In genomic region chr9:38263534-38263933, GRCh38 we compare ENCODE assay signal across 10 cellular contexts.
DNase-seq lines count a peak whose midpoint lies in the region; ATAC-seq, FAIRE-seq and TF ChIP-seq lines count a peak whose summit lies in the region.
"Had no signal": no experiment of that assay in that cellular context is flagged by ENCODE, and none has a peak within 500 bp of the region (broad histone marks: within the 10 kb centered on the region; RNA-seq: fewer than 3 reads in every experiment).

No MANE protein-coding gene starts in this region.

- FAIRE-seq in HTR-8/SVneo (lab: Jason Lieb, UNC), result no peak

- no peak overlapping the region for H3K27ac ChIP-seq in left lung

- H3K9me3 ChIP-seq in adipocyte (ENCODE audit: control insufficient read depth, low read length) (peaks cover 27% of the 10 kb centered on the region), left lung (peaks cover 0 to 22% of the 10 kb centered on the region in 2 donors)

- peak; percentile 21 for ATAC-seq in left lung
- no peak for ATAC-seq in HG03442 (IDR thresholded peaks at IDR 0.05; ENCODE audit: unreplicated experiment)
- no peak for ATAC-seq in esophagus mucosa

- H3K4me1 ChIP-seq in adipocyte (ENCODE audit: control insufficient read depth, insufficient read depth, low read length) (no peaks in the 10 kb centered on the region), left lung (no peaks in the 10 kb centered on the region)

- no peak overlapping the region for H3K27ac Mint-ChIP-seq in activated naive CD8-positive, alpha-beta T cell treated with anti-CD3 and anti-CD28 coated beads for 36 hours
- H3K27ac Mint-ChIP-seq: dendritic cell treated with granulocyte-macrophage colony-stimulating factor and Interleukin-4, amounts not matched to agents 40 ng/mL and 50 ng/mL, for 4 days had no signal

- H3K4me3 ChIP-seq in adipocyte (ENCODE audit: low read length), result no peak overlapping the region
- no peak overlapping the region for H3K4me3 ChIP-seq in left lung

- peak; percentile 22 for DNase-seq in DMS114 treated with DMSO at 0.1 percent for 48 hours (lab: John Stamatoyannopoulos, UW; ENCODE audit: unreplicated experiment)
- peak; percentile 5 for DNase-seq in HTR-8/SVneo (ENCODE audit: insufficient read length, low spot score)
- peak; percentile 48 for DNase-seq in adipocyte (ENCODE audit: low read depth)
- DNase-seq in left lung, result no peak
- no peak for DNase-seq in GM20000 (ENCODE audit: low spot score)
- DNase-seq in activated naive CD8-positive, alpha-beta T cell treated with anti-CD3 and anti-CD28 coated beads for 36 hours, result no peak
- DNase-seq: NCI-H526 treated with DMSO at 0.1 percent for 48 hours had no signal

- intact Hi-C loops in left lung (cut with DNase I), result no loop called here

- H3K9ac ChIP-seq in adipocyte (ENCODE audit: low read length), result no peak overlapping the region

- peaks cover 11% of the 10 kb centered on the region for H3K36me3 Mint-ChIP-seq in activated naive CD8-positive, alpha-beta T cell treated with anti-CD3 and anti-CD28 coated beads for 36 hours

- H3K27me3 Mint-ChIP-seq in activated naive CD8-positive, alpha-beta T cell treated with anti-CD3 and anti-CD28 coated beads for 36 hours, result peaks cover 19% of the 10 kb centered on the region

- no peak overlapping the region for H3K4me3 Mint-ChIP-seq in activated naive CD8-positive, alpha-beta T cell treated with anti-CD3 and anti-CD28 coated beads for 36 hours
- H3K4me3 Mint-ChIP-seq: dendritic cell treated with granulocyte-macrophage colony-stimulating factor and Interleukin-4, amounts not matched to agents 40 ng/mL and 50 ng/mL, for 4 days had no signal

- TF ChIP-seq CTCF in left lung (IDR thresholded peaks at IDR 0.05), result no peak
- TF ChIP-seq CTCF in GM20000 (IDR thresholded peaks at IDR 0.05; ENCODE audit: extremely low read depth, missing control alignments), result no peak

- peaks cover 25% of the 10 kb centered on the region for H3K9me3 Mint-ChIP-seq in activated naive CD8-positive, alpha-beta T cell treated with anti-CD3 and anti-CD28 coated beads for 36 hours

- H3K27me3 ChIP-seq in adipocyte (replicated peaks; ENCODE audit: control insufficient read depth, insufficient read depth, low read length) (peaks cover 3% of the 10 kb centered on the region), left lung (no peaks in the 10 kb centered on the region)

- H3K36me3 ChIP-seq in adipocyte (ENCODE audit: control insufficient read depth, insufficient read depth, low read length, severe bottlenecking), result no peaks in the 10 kb centered on the region
- H3K36me3 ChIP-seq in left lung, result no peaks in the 10 kb centered on the region

- no peaks in the 10 kb centered on the region for H3K4me1 Mint-ChIP-seq in activated naive CD8-positive, alpha-beta T cell treated with anti-CD3 and anti-CD28 coated beads for 36 hours

Comparison
In these comparisons a context has a peak if more than half of its experiments do, and no peak if none do; other contexts are left out.
1. DNase-seq: peak in DMS114 treated with DMSO at 0.1 percent for 48 hours (single experiment), HTR-8/SVneo (single experiment) and adipocyte (single experiment); none in left lung (0 of 2), GM20000 (single experiment) and activated naive CD8-positive, alpha-beta T cell treated with anti-CD3 and anti-CD28 coated beads for 36 hours (single experiment).